Comparison of ENCODE assay signal across 9 cellular contexts in genomic region chr7:6576024-6576866, GRCh38. TPM values are rescaled to one million over a fixed set of nuclear protein-coding genes. Genes with fewer than 3 reads are reported as not detected.
A peak's percentile ranks its signal among the peaks of the same experiment; 100 is the strongest.
DNase-seq lines count a peak whose midpoint lies in the region; ATAC-seq, FAIRE-seq and TF ChIP-seq lines count a peak whose summit lies in the region.
"Had no signal": no experiment of that assay in that cellular context is flagged by ENCODE, and none has a peak within 500 bp of the region (broad histone marks: within the 10 kb centered on the region; RNA-seq: fewer than 3 reads in every experiment).

No MANE protein-coding gene starts in this region.

- no peak for DNase-seq in CD4-positive, alpha-beta T cell
- DNase-seq in LNCaP clone FGC (ENCODE audit: low read depth): no peak
- DNase-seq in central memory CD8-positive, alpha-beta T cell (ENCODE audit: low spot score in 2 of 2): no peak
- DNase-seq in EL: no peak
- DNase-seq in D721Med (ENCODE audit: insufficient read length, low spot score): no peak
- DNase-seq in NCI-H510A (lab: John Stamatoyannopoulos, UW): no peak
- no peak for DNase-seq in GOT3 (lab: John Stamatoyannopoulos, UW)

- H3K27me3 ChIP-seq in CD4-positive, alpha-beta T cell (ENCODE audit: control insufficient read depth, insufficient read depth, low read length): no peaks in the 10 kb centered on the region
- no peaks in the 10 kb centered on the region for H3K27me3 ChIP-seq in neuron (ENCODE audit: insufficient read depth, low read length)

- no peaks in the 10 kb centered on the region for H3K36me3 ChIP-seq in neuron (ENCODE audit: insufficient read depth, low read length)

- H3K4me1 Mint-ChIP-seq in CD4-positive, alpha-beta T cell (ENCODE audit: low read depth): peaks cover 14% of the 10 kb centered on the region
- H3K4me1 Mint-ChIP-seq in central memory CD8-positive, alpha-beta T cell: peaks cover 15% of the 10 kb centered on the region

- H3K9me3 ChIP-seq in CD4-positive, alpha-beta T cell (ENCODE audit: control insufficient read depth, low read length): no peaks in the 10 kb centered on the region
- no peaks in the 10 kb centered on the region for H3K9me3 ChIP-seq in neuron (ENCODE audit: low read length)

- H3K9me3 Mint-ChIP-seq in CD4-positive, alpha-beta T cell: no peaks in the 10 kb centered on the region
- H3K9me3 Mint-ChIP-seq in central memory CD8-positive, alpha-beta T cell: no peaks in the 10 kb centered on the region

- CTCF ChIA-PET in CD4-positive, alpha-beta T cell (lab: Charles Lee): interaction anchor here (1.1 to 2.2 kb wide), 3 partner anchors 13 to 48 kb away, joined by 3 to 14 read pairs (median 13); partner anchors contain the start of gene INTS15

- peaks cover 22% of the 10 kb centered on the region for H3K36me3 Mint-ChIP-seq in CD4-positive, alpha-beta T cell (ENCODE audit: low read depth)
- H3K36me3 Mint-ChIP-seq in central memory CD8-positive, alpha-beta T cell (ENCODE audit: insufficient read depth): peaks cover 14% of the 10 kb centered on the region

- H3K4me3 ChIP-seq in LNCaP clone FGC (ENCODE audit: low read depth, low read length) (peak overlapping the region; percentile 84), neuron (ENCODE audit: low read length) (peak overlapping the region; percentile 40)

- no peak for FAIRE-seq in D721Med (lab: Jason Lieb, UNC)
- FAIRE-seq: H54 had no signal

- POLR2A ChIA-PET in CD4-positive, alpha-beta T cell (lab: Charles Lee): interaction anchor here (0.9 to 1.2 kb wide), 2 partner anchors 13 to 501 kb away, joined by 3 to 4 read pairs; partner anchors contain the start of gene INTS15

- H3K4me1 ChIP-seq in neuron (ENCODE audit: insufficient read depth, low read length): no peaks in the 10 kb centered on the region

- peak overlapping the region; percentile 77 for H3K4me3 Mint-ChIP-seq in CD4-positive, alpha-beta T cell
- peak overlapping the region; percentile 87 for H3K4me3 Mint-ChIP-seq in central memory CD8-positive, alpha-beta T cell

- intact Hi-C loops in CD4-positive, alpha-beta T cell (cut with DNase I, micrococcal nuclease): loop anchor here (5.0 kb wide), 2 partner anchors 44 to 131 kb away; partner anchors contain the start of gene ZNF12 (in 1 of the 2)

- no peak for ATAC-seq in CD4-positive, alpha-beta T cell (ENCODE audit: poor library complexity)
- ATAC-seq in central memory CD8-positive, alpha-beta T cell (replicated peaks; ENCODE audit: extremely low read depth, poor library complexity, severe bottlenecking): no peak

- H3K27me3 Mint-ChIP-seq in CD4-positive, alpha-beta T cell: no peaks in the 10 kb centered on the region
- H3K27me3 Mint-ChIP-seq in central memory CD8-positive, alpha-beta T cell: peaks cover 10% of the 10 kb centered on the region

- TF ChIP-seq CTCF in CD4-positive, alpha-beta T cell (IDR thresholded peaks at IDR 0.05): no peak
- TF ChIP-seq CTCF in LNCaP clone FGC (IDR thresholded peaks at IDR 0.05; ENCODE audit: control insufficient read depth, extremely low read depth, insufficient read depth) (no peak), D721Med (IDR thresholded peaks at IDR 0.05; ENCODE audit: insufficient read depth, missing control alignments) (no peak)

- H3K27ac Mint-ChIP-seq in CD4-positive, alpha-beta T cell: peak overlapping the region; percentile 88
- H3K27ac Mint-ChIP-seq in central memory CD8-positive, alpha-beta T cell (ENCODE audit: low read depth): no peak overlapping the region

- no peak overlapping the region for H2AFZ ChIP-seq in neuron (ENCODE audit: low read depth, low read length)

- H3K27ac ChIP-seq in CD4-positive, alpha-beta T cell (ENCODE audit: low read depth, low read length): no peak overlapping the region

RNA-seq across cellular contexts. Expression of gene ZDHHC4, which starts 1.0 kb away (rescaled TPM):
- 10 to 100 TPM; 32.1 to 32.9 TPM for total RNA-seq in CD4-positive, alpha-beta T cell

RNA-seq across cellular contexts. Expression of gene INTS15, which starts 13.6 kb away (rescaled TPM):
- 10 to 100 TPM; 39.3 to 41.8 TPM for total RNA-seq in CD4-positive, alpha-beta T cell

RNA-seq across cellular contexts. Expression of gene GRID2IP, which starts 25.0 kb away (rescaled TPM):
- under 1 TPM; 0.36 to 0.39 TPM for total RNA-seq in CD4-positive, alpha-beta T cell

RNA-seq across cellular contexts. Expression of gene ZNF853, which starts 39.2 kb away (rescaled TPM):
- 1 to 10 TPM; 2.5 to 2.7 TPM for total RNA-seq in CD4-positive, alpha-beta T cell
